In the genomic region with DNA sequence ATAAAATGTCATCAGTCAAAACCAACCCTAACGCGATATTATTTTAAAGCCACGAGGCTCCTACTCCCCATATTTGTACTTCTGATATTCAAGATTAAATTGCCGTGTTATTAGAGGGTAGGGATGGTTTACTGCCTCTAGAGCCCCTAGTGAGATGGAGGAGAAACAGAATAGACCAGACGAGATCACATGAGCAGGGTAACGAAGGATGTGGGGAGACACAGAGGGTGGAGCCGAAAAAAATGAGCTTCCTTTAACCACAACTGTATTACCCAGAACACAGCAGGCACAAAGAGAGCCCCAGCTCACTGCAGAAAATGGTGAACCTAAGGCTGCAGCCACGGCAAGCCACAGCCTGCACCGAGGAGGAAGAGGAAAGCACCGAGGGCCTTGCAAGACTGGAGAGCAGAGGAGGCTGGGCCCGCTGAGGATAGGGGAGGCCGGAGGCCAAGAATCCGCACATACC, we compare ENCODE assay signal across 8 cellular contexts. TPM values are rescaled to one million over a fixed set of nuclear protein-coding genes. Genes with fewer than 3 reads are reported as not detected.
A peak's percentile ranks its signal among the peaks of the same experiment; 100 is the strongest.
DNase-seq lines count a peak whose midpoint lies in the region; ATAC-seq and TF ChIP-seq lines count a peak whose summit lies in the region.

No MANE protein-coding gene starts in this region.

- H3K9ac ChIP-seq in DND-41 (ENCODE audit: low read depth, low read length) (peak overlapping the region; percentile 64), HUES64 (ENCODE audit: low read depth, low read length) (no peak overlapping the region)

- 85% methylated on average over 9 of the region's 13 CpGs for WGBS in HUES64
- 72% methylated on average over 13 of the region's 13 CpGs for WGBS in esophagus muscularis mucosa

- peak overlapping the region; percentile 91 for H3K27ac Mint-ChIP-seq in activated CD4-positive, alpha-beta T cell treated with anti-CD3 and anti-CD28 coated beads, Interleukin-2, amount 10 ng/mL, durations not matched to agents 7 days and 5 days

- peaks cover 99% of the 10 kb centered on the region for H3K79me2 ChIP-seq in DND-41 (ENCODE audit: insufficient read depth, low read length)

- no peaks in the 10 kb centered on the region for H3K27me3 ChIP-seq in DND-41 (ENCODE audit: insufficient read depth, low read length, poor library complexity)
- H3K27me3 ChIP-seq in HUES64 (ENCODE audit: insufficient read depth, low read length): no peaks in the 10 kb centered on the region
- no peaks in the 10 kb centered on the region for H3K27me3 ChIP-seq in esophagus muscularis mucosa

- no peaks in the 10 kb centered on the region for H3K9me3 Mint-ChIP-seq in activated CD4-positive, alpha-beta T cell treated with anti-CD3 and anti-CD28 coated beads, Interleukin-2, amount 10 ng/mL, durations not matched to agents 7 days and 5 days

- CTCF ChIA-PET in activated CD4-positive, alpha-beta T cell treated with anti-CD3 and anti-CD28 coated beads, Interleukin-2, amount 10 ng/mL, durations not matched to agents 7 days and 5 days (lab: Charles Lee): interaction anchor here (0.6 to 3.3 kb wide), 23 partner anchors 9 to 442 kb away, joined by 3 to 19 read pairs (median 4); no protein-coding TSS in a partner anchor

- H3K4me3 Mint-ChIP-seq in activated CD4-positive, alpha-beta T cell treated with anti-CD3 and anti-CD28 coated beads, Interleukin-2, amount 10 ng/mL, durations not matched to agents 7 days and 5 days: peak overlapping the region; percentile 75

- peak; percentile 61 for TF ChIP-seq CTCF in DND-41 (IDR thresholded peaks at IDR 0.05; ENCODE audit: borderline replicate concordance, extremely low read depth, low read length, poor library complexity, severe bottlenecking)
- TF ChIP-seq CTCF in fibroblast of villous mesenchyme (IDR thresholded peaks at IDR 0.05; ENCODE audit: insufficient read depth, low read depth, low read length): no peak
- no peak for TF ChIP-seq CTCF in esophagus muscularis mucosa (IDR thresholded peaks at IDR 0.05)

- H3K27ac ChIP-seq in DND-41 (ENCODE audit: low read length) (peak overlapping the region; percentile 95), HUES64 (ENCODE audit: low read depth, low read length) (peak overlapping the region; percentile 31), esophagus muscularis mucosa (replicated peaks in 1 of 4) (peak overlapping the region in 2 of 4 donors; percentile 10 to 22)

- H2AFZ ChIP-seq in DND-41 (ENCODE audit: low read depth, low read length): peak overlapping the region; percentile 44

- H3K36me3 ChIP-seq in DND-41 (ENCODE audit: insufficient read depth, low read length) (peaks cover 68% of the 10 kb centered on the region), HUES64 (ENCODE audit: insufficient read depth, low read length) (no peaks in the 10 kb centered on the region), esophagus muscularis mucosa (peaks cover 0 to 19% (median 2%) of the 10 kb centered on the region in 4 donors)

- H3K4me1 Mint-ChIP-seq in activated CD4-positive, alpha-beta T cell treated with anti-CD3 and anti-CD28 coated beads, Interleukin-2, amount 10 ng/mL, durations not matched to agents 7 days and 5 days: peaks cover 89% of the 10 kb centered on the region

- H3K27me3 Mint-ChIP-seq in activated CD4-positive, alpha-beta T cell treated with anti-CD3 and anti-CD28 coated beads, Interleukin-2, amount 10 ng/mL, durations not matched to agents 7 days and 5 days: no peaks in the 10 kb centered on the region

- H4K20me1 ChIP-seq in DND-41 (ENCODE audit: insufficient read depth, low read length): peaks cover 49% of the 10 kb centered on the region

- peak overlapping the region; percentile 83 for H3K4me2 ChIP-seq in DND-41 (ENCODE audit: insufficient read depth, low read length)

- H3K4me1 ChIP-seq in DND-41 (ENCODE audit: insufficient read depth, low read length) (peaks cover 75% of the 10 kb centered on the region), HUES64 (ENCODE audit: insufficient read depth, low read length) (peaks cover 31% of the 10 kb centered on the region), esophagus muscularis mucosa (peaks cover 13 to 43% (median 29%) of the 10 kb centered on the region in 4 donors)

- TF ChIP-seq EP300 in esophagus muscularis mucosa (IDR thresholded peaks at IDR 0.05): no peak

- H3K36me3 Mint-ChIP-seq in activated CD4-positive, alpha-beta T cell treated with anti-CD3 and anti-CD28 coated beads, Interleukin-2, amount 10 ng/mL, durations not matched to agents 7 days and 5 days (ENCODE audit: low read depth): peaks cover 86% of the 10 kb centered on the region

- H3K9me3 ChIP-seq in DND-41 (ENCODE audit: insufficient read depth, low read length, severe bottlenecking) (no peaks in the 10 kb centered on the region), HUES64 (ENCODE audit: insufficient read depth, low read depth, low read length) (no peaks in the 10 kb centered on the region), esophagus muscularis mucosa (no peaks in the 10 kb centered on the region)

- H3K4me3 ChIP-seq in DND-41 (ENCODE audit: low read depth in 1 of 2, low read length in 2 of 2): peak overlapping the region; percentile 12 to 57; a peak in 3 of 4 replicates
- no peak overlapping the region for H3K4me3 ChIP-seq in HUES64 (ENCODE audit: low read length)
- no peak overlapping the region for H3K4me3 ChIP-seq in fibroblast of villous mesenchyme (ENCODE audit: low read depth, low read length)
- H3K4me3 ChIP-seq in esophagus muscularis mucosa: no peak overlapping the region

- DNase-seq in DND-41: peak; percentile 91
- peak; percentile 91 for DNase-seq in activated CD4-positive, alpha-beta T cell treated with anti-CD3 and anti-CD28 coated beads, Interleukin-2, amount 10 ng/mL, durations not matched to agents 7 days and 5 days
- DNase-seq in fibroblast of villous mesenchyme (ENCODE audit: low read depth): peak; percentile 19
- peak; percentile 59 to 64 for DNase-seq in stimulated activated CD8-positive, alpha-beta memory T cell treated with anti-CD3 and anti-CD28 coated beads, Interleukin-7, amount 100 ng/mL, for 4 hours (ENCODE audit: low read depth in 2 of 2)
- no peak for DNase-seq in AG20443 (ENCODE audit: low spot score)
- no peak for DNase-seq in esophagus muscularis mucosa (ENCODE audit: extremely low spot score)

- TF ChIP-seq POLR2A in esophagus muscularis mucosa (IDR thresholded peaks at IDR 0.05; ENCODE audit: low read depth): no peak

- intact Hi-C loops in esophagus muscularis mucosa (cut with DNase I): no loop called here

- POLR2A ChIA-PET in activated CD4-positive, alpha-beta T cell treated with anti-CD3 and anti-CD28 coated beads, Interleukin-2, amount 10 ng/mL, durations not matched to agents 7 days and 5 days (lab: Charles Lee): interaction anchor here (0.9 to 2.5 kb wide), 4 partner anchors 9 to 18 kb away, joined by 3 to 24 read pairs (median 8); no protein-coding TSS in a partner anchor

- ATAC-seq in DND-41 (ENCODE audit: insufficient read depth, low read depth) (peak; percentile 98), GM21515 (IDR thresholded peaks at IDR 0.05; ENCODE audit: unreplicated experiment) (peak; percentile 99)

RNA-seq across cellular contexts. Expression of a gene that starts 14.3 kb away (rescaled TPM):
- 21.2 TPM for polyA plus RNA-seq in HUES64 (2013, experiment 1 of 2)
- 19.1 TPM for polyA plus RNA-seq in HUES64 (2013, experiment 2 of 2)
- 100 to 1,000 TPM; 124 to 129 TPM for total RNA-seq in activated CD4-positive, alpha-beta T cell treated with anti-CD3 and anti-CD28 coated beads, Interleukin-2, amount 10 ng/mL, durations not matched to agents 7 days and 5 days
- total RNA-seq in fibroblast of villous mesenchyme (35.8 and 56.6 TPM in 2 replicates), esophagus muscularis mucosa (10 to 100 TPM; 23.7 to 29.5 (median 27.6) TPM)

RNA-seq across cellular contexts. Expression of a gene that starts 59.4 kb away (rescaled TPM):
- 2.9 TPM for polyA plus RNA-seq in HUES64 (2013, experiment 1 of 2)
- 3.3 TPM for polyA plus RNA-seq in HUES64 (2013, experiment 2 of 2)
- total RNA-seq in activated CD4-positive, alpha-beta T cell treated with anti-CD3 and anti-CD28 coated beads, Interleukin-2, amount 10 ng/mL, durations not matched to agents 7 days and 5 days: 10 to 100 TPM; 14.9 to 16.5 TPM
- 13.9 and 21.2 TPM in 2 replicates for total RNA-seq in fibroblast of villous mesenchyme
- 10 to 100 TPM in 2 of 4 donors, 1 to 10 TPM in 2; 7.0 to 15.4 (median 10.2) TPM for total RNA-seq in esophagus muscularis mucosa

Comparison
In these comparisons a context has a peak if more than half of its experiments do, and no peak if none do; other contexts are left out.
1. DNase-seq: peak in DND-41 (single experiment), activated CD4-positive, alpha-beta T cell treated with anti-CD3 and anti-CD28 coated beads, Interleukin-2, amount 10 ng/mL, durations not matched to agents 7 days and 5 days (single experiment), fibroblast of villous mesenchyme (single experiment) and stimulated activated CD8-positive, alpha-beta memory T cell treated with anti-CD3 and anti-CD28 coated beads, Interleukin-7, amount 100 ng/mL, for 4 hours (2 of 2); none in AG20443 (single experiment) and esophagus muscularis mucosa (single experiment).
2. H3K4me3 ChIP-seq: peak in DND-41 (2 of 2); none in HUES64 (single experiment), fibroblast of villous mesenchyme (single experiment) and esophagus muscularis mucosa (0 of 4).